27 cellular contexts compared by ENCODE assay signal in genomic region chr16:28905229-28905754, GRCh38. TPM values are rescaled to one million over a fixed set of nuclear protein-coding genes. Genes with fewer than 3 reads are reported as not detected.
A peak's percentile ranks its signal among the peaks of the same experiment; 100 is the strongest.
DNase-seq lines count a peak whose midpoint lies in the region; FAIRE-seq and TF ChIP-seq lines count a peak whose summit lies in the region.
"Had no signal": no experiment of that assay in that cellular context is flagged by ENCODE, and none has a peak within 500 bp of the region (broad histone marks: within the 10 kb centered on the region; RNA-seq: fewer than 3 reads in every experiment).

No MANE protein-coding gene starts in this region.

- no peak overlapping the region for H3K4ac ChIP-seq in H1 (replicated peaks; ENCODE audit: insufficient read length, low read depth, low read length)
- no peak overlapping the region for H3K4ac ChIP-seq in neuronal stem cell (ENCODE audit: low read length)

- H4K8ac ChIP-seq in H1 (ENCODE audit: extremely low read depth, insufficient read depth, low read length) (no peak overlapping the region), neuronal stem cell (ENCODE audit: low read depth, low read length) (no peak overlapping the region)

- H4K20me1 ChIP-seq in H1 (replicated peaks in 1 of 2; ENCODE audit: control insufficient read depth in 1 of 2, insufficient read depth in 2 of 2, low read length in 2 of 2), result peaks cover 0 to 3% of the 10 kb centered on the region in 2 experiments

- no peak for TF ChIP-seq CTCF in H1 (IDR thresholded peaks at IDR 0.05; ENCODE audit: control extremely low read depth in 1 of 3, insufficient read depth in 1 of 3, low read depth in 1 of 3, low read length in 3 of 3)

- H3K9me3 ChIP-seq in H1 (ENCODE audit: insufficient read depth in 2 of 2, low read depth in 1 of 2, low read length in 1 of 2), result no peaks in the 10 kb centered on the region
- H3K9me3 ChIP-seq in neuronal stem cell (replicated peaks in 1 of 2; ENCODE audit: control insufficient read depth in 2 of 2, insufficient read depth in 1 of 2, low read depth in 1 of 2, low read length in 2 of 2), result no peaks in the 10 kb centered on the region

- H3K23ac ChIP-seq in H1 (ENCODE audit: insufficient read length) (no peak overlapping the region), neuronal stem cell (ENCODE audit: low read depth, low read length, poor library complexity) (peak overlapping the region; percentile 73)

- H3K79me1 ChIP-seq in H1 (ENCODE audit: low read depth, low read length) (no peaks in the 10 kb centered on the region), neuronal stem cell (ENCODE audit: low read depth, low read length) (no peaks in the 10 kb centered on the region)

- no peak overlapping the region for H2BK15ac ChIP-seq in H1 (ENCODE audit: low read length)
- H2BK15ac ChIP-seq in neuronal stem cell (ENCODE audit: low read length), result no peak overlapping the region

- no peak overlapping the region for H4K91ac ChIP-seq in H1 (replicated peaks; ENCODE audit: insufficient read length, low read length)
- H4K91ac ChIP-seq in neuronal stem cell (ENCODE audit: low read depth, low read length, poor library complexity), result no peak overlapping the region

- H3K27ac ChIP-seq in H1 (ENCODE audit: low read depth, low read length) (no peak overlapping the region), neuronal stem cell (replicated peaks; ENCODE audit: low read length) (no peak overlapping the region)
- H3K27ac ChIP-seq: 22Rv1, HL-60, RWPE1 had no signal

- no peak for TF ChIP-seq POLR2A in H1 (IDR thresholded peaks at IDR 0.05; ENCODE audit: control extremely low read depth in 1 of 2, low read depth in 2 of 2, low read length in 2 of 2)

- H2AK5ac ChIP-seq in H1 (ENCODE audit: low read depth, low read length) (no peak overlapping the region), neuronal stem cell (ENCODE audit: low read depth, low read length) (no peak overlapping the region)

- H3K23me2 ChIP-seq in H1 (ENCODE audit: low read depth, low read length), result no peaks in the 10 kb centered on the region

- TF ChIP-seq RAD21 in H1 (IDR thresholded peaks at IDR 0.05 in 1 of 2, conservative IDR thresholded peaks at IDR 0.05 in 1 of 2; ENCODE audit: low read depth in 2 of 2, low read length in 2 of 2), result no peak

- H3K14ac ChIP-seq in H1 (ENCODE audit: insufficient read length) (no peak overlapping the region), neuronal stem cell (ENCODE audit: low read length) (no peak overlapping the region)

- WGBS in H1 (ENCODE audit: extremely low coverage in 1 of 2, insufficient coverage in 1 of 2, insufficient read length in 1 of 2, insufficient replicate concordance in 2 of 2, low coverage in 1 of 2, low lambda C conversion rate in 2 of 2, missing lambda C conversion rate in 1 of 2), 2 experiments, result 90% methylated on average over 6 of the region's 9 CpGs; no CpG with 5 or more reads in 1 of the 2 experiments
- WGBS in neuronal stem cell (ENCODE audit: extremely low coverage in 2 of 2, insufficient read length in 2 of 2, insufficient replicate concordance in 1 of 2), 2 donors, result no CpG with 5 or more reads among the region's 9 CpGs

- H2AFZ ChIP-seq in H1 (ENCODE audit: low read length) (no peak overlapping the region), neuronal stem cell (ENCODE audit: low read length) (no peak overlapping the region)

- H3K4me1 ChIP-seq in H1 (replicated peaks in 1 of 4; ENCODE audit: control insufficient read depth in 3 of 4, insufficient read depth in 4 of 4, low read length in 3 of 4), result no peaks in the 10 kb centered on the region; a peak in 1 of 7 replicates
- no peaks in the 10 kb centered on the region for H3K4me1 ChIP-seq in neuronal stem cell (ENCODE audit: control insufficient read depth in 2 of 2, insufficient read depth in 1 of 2, low read depth in 1 of 2, low read length in 2 of 2)

- peak; percentile 25 for DNase-seq in NCI-H82 (lab: John Stamatoyannopoulos, UW)
- no peak for DNase-seq in NCI-H82 treated with DMSO at 0.1 percent for 48 hours (lab: John Stamatoyannopoulos, UW; ENCODE audit: unreplicated experiment)
- DNase-seq in H1 (ENCODE audit: low read depth in 1 of 2, low spot score in 2 of 2), result no peak
- DNase-seq in neuronal stem cell (ENCODE audit: low spot score), result no peak
- DNase-seq in NCI-H345 treated with DMSO at 0.1 percent for 48 hours (lab: John Stamatoyannopoulos, UW; ENCODE audit: unreplicated experiment), result no peak
- DNase-seq in NK-92 treated with Interleukin-12 subunit alpha and Interleukin-12 subunit beta, amount 100 ng/mL, for 24 hours (lab: John Stamatoyannopoulos, UW), result no peak
- DNase-seq: CD8-positive, alpha-beta memory T cell; DMS 273 treated with DMSO at 0.1 percent for 48 hours; DMS79; EL; GDM1; NCI-H1048; NCI-H1417; NCI-H1694 treated with DMSO at 0.1 percent for 48 hours; NCI-H2081 treated with DMSO at 0.1 percent for 48 hours; NCI-H2171 treated with DMSO at 0.1 percent for 48 hours; NCI-H345; NCI-H524; NCI-H748 treated with DMSO at 0.1 percent for 48 hours; SHP77 had no signal

- no peak overlapping the region for H3K4me3 ChIP-seq in H1 (ENCODE audit: extremely low read depth in 1 of 4, insufficient read depth in 2 of 4, low read depth in 3 of 4, low read length in 4 of 4)
- no peak overlapping the region for H3K4me3 ChIP-seq in neuronal stem cell (ENCODE audit: low read length in 2 of 2)
- H3K4me3 ChIP-seq: GM12878 had no signal

- H3K79me2 ChIP-seq in H1 (ENCODE audit: control insufficient read depth in 1 of 2, insufficient read depth in 2 of 2, low read length in 2 of 2), result no peaks in the 10 kb centered on the region

- H3K27me3 ChIP-seq in H1 (replicated peaks in 1 of 4; ENCODE audit: control insufficient read depth in 3 of 4, extremely low read depth in 1 of 4, insufficient read depth in 3 of 4, low read length in 3 of 4), result no peaks in the 10 kb centered on the region
- H3K27me3 ChIP-seq in neuronal stem cell (ENCODE audit: control insufficient read depth in 3 of 3, insufficient read depth in 3 of 3, low read depth in 1 of 3, low read length in 3 of 3), result no peaks in the 10 kb centered on the region

- H2BK20ac ChIP-seq in H1 (ENCODE audit: low read length), result no peak overlapping the region

- CTCF ChIA-PET in H1 (lab: Charles Lee; ENCODE audit: partially characterized antibody), result interaction anchor here (0.6 to 2.7 kb wide), 4 partner anchors 15 to 75 kb away, joined by 3 to 8 read pairs (median 4); no protein-coding TSS in a partner anchor

- H2BK120ac ChIP-seq in H1 (replicated peaks; ENCODE audit: low read depth, low read length) (no peak overlapping the region), neuronal stem cell (ENCODE audit: low read depth, low read length) (no peak overlapping the region)

- H3K18ac ChIP-seq in H1 (ENCODE audit: extremely low read depth, low read length) (no peak overlapping the region), neuronal stem cell (ENCODE audit: low read length) (no peak overlapping the region)

- H3K4me2 ChIP-seq in H1 (ENCODE audit: insufficient read depth in 1 of 2, low read depth in 2 of 2, low read length in 2 of 2) (no peak overlapping the region), neuronal stem cell (ENCODE audit: insufficient read depth, low read length, poor library complexity, severe bottlenecking) (no peak overlapping the region)

- POLR2A ChIA-PET in H1 (lab: Charles Lee; ENCODE audit: partially characterized antibody), result interaction anchor here (1.1 to 2.1 kb wide), 6 partner anchors 9 to 82 kb away, joined by 3 to 7 read pairs (median 4); partner anchors contain the start of gene ATXN2L

- no peak overlapping the region for H2BK12ac ChIP-seq in H1 (ENCODE audit: low read depth, low read length)
- no peak overlapping the region for H2BK12ac ChIP-seq in neuronal stem cell (ENCODE audit: low read length)

- FAIRE-seq in H1 (lab: Jason Lieb, UNC), result no peak
- FAIRE-seq: GM12878, H54 had no signal

- no peaks in the 10 kb centered on the region; a peak in 2 of 8 replicates for H3K36me3 ChIP-seq in H1 (ENCODE audit: control insufficient read depth in 2 of 4, insufficient read depth in 4 of 4, low read length in 3 of 4)
- peaks cover 4 to 20% of the 10 kb centered on the region in 2 donors for H3K36me3 ChIP-seq in neuronal stem cell (replicated peaks in 1 of 2; ENCODE audit: control insufficient read depth in 2 of 2, insufficient read depth in 2 of 2, low read length in 2 of 2)

- TF ChIP-seq EP300 in H1 (IDR thresholded peaks at IDR 0.05; ENCODE audit: borderline replicate concordance in 1 of 2, low read depth in 2 of 2, low read length in 2 of 2), result no peak

- no peak overlapping the region for H3K56ac ChIP-seq in H1 (replicated peaks; ENCODE audit: insufficient read length, low read depth, low read length)

- peak overlapping the region; percentile 39; the same call in 1 of the 2 replicates for H2BK5ac ChIP-seq in H1 (ENCODE audit: low read depth, low read length)
- H2BK5ac ChIP-seq in neuronal stem cell (ENCODE audit: low read length), result no peak overlapping the region

- no peak overlapping the region for H3K9ac ChIP-seq in H1 (replicated peaks in 1 of 4; ENCODE audit: extremely low read depth in 1 of 4, low read depth in 3 of 4, low read length in 3 of 4)
- H3K9ac ChIP-seq in neuronal stem cell (ENCODE audit: low read depth, low read length, poor library complexity), result no peak overlapping the region

- no peak overlapping the region for H4K5ac ChIP-seq in H1 (ENCODE audit: insufficient read length, low read depth, low read length)

RNA-seq across cellular contexts. Expression of gene RABEP2, which starts 19.7 kb away (rescaled TPM):
- total RNA-seq in H1 (2021; fragmentation: NEBNext Ultra II Directional; extraction: Animal tissue kit (Norgen Biotek cat#: 25700)), result 13.3 and 14.9 TPM in 2 replicates
- 10.4 and 13.2 TPM in 2 replicates for polyA plus RNA-seq in H1 (2011; rRNA removed)
- polyA plus RNA-seq in H1 (2011; cell fraction: cytosol; rRNA removed), result 21.1 TPM
- 27.3 TPM for polyA plus RNA-seq in H1 (2011; cell fraction: nucleus; rRNA removed)
- polyA plus RNA-seq in H1 (2012, experiment 1 of 2), result 13.5 to 16.6 TPM (median 15.7 TPM) in 4 replicates
- polyA plus RNA-seq in H1 (2012, experiment 2 of 2), result 10.2 TPM
- polyA plus RNA-seq in H1 (2013, experiment 1 of 2), result 8.9 TPM
- polyA plus RNA-seq in H1 (2013, experiment 2 of 2), result 8.0 TPM
- 3.9 and 4.0 TPM in 2 replicates for polyA minus RNA-seq in H1 (2011; rRNA and poly(A)+ RNA removed)
- 9.5 TPM for polyA minus RNA-seq in H1 (2011; cell fraction: cytosol; rRNA and poly(A)+ RNA removed)
- 13.0 TPM for polyA minus RNA-seq in H1 (2011; cell fraction: nucleus; rRNA and poly(A)+ RNA removed)
- 5.9 TPM for polyA plus RNA-seq in neuronal stem cell (2013, experiment 1 of 2)
- polyA plus RNA-seq in neuronal stem cell (2013, experiment 2 of 2), result 5.4 TPM

RNA-seq across cellular contexts. Expression of gene CD19, which starts 26.5 kb away (rescaled TPM):
- 0.21 and 0.65 TPM in 2 replicates for total RNA-seq in H1 (2021; fragmentation: NEBNext Ultra II Directional; extraction: Animal tissue kit (Norgen Biotek cat#: 25700))
- polyA plus RNA-seq in H1 (2011; rRNA removed), result 0.57 and 2.3 TPM in 2 replicates
- polyA plus RNA-seq in H1 (2011; cell fraction: cytosol; rRNA removed), result 1.8 TPM
- polyA plus RNA-seq in H1 (2011; cell fraction: nucleus; rRNA removed), result 1.0 TPM
- 0.53 to 0.73 TPM (median 0.65 TPM) in 4 replicates for polyA plus RNA-seq in H1 (2012, experiment 1 of 2)
- 0.16 TPM for polyA plus RNA-seq in H1 (2012, experiment 2 of 2)
- 1.1 TPM for polyA plus RNA-seq in H1 (2013, experiment 1 of 2)
- 1.6 TPM for polyA plus RNA-seq in H1 (2013, experiment 2 of 2)
- 0.28 TPM in 1 of 2 replicates, not detected in the other for polyA minus RNA-seq in H1 (2011; rRNA and poly(A)+ RNA removed)
- polyA minus RNA-seq in H1 (2011; cell fraction: cytosol; rRNA and poly(A)+ RNA removed), result not detected
- polyA minus RNA-seq in H1 (2011; cell fraction: nucleus; rRNA and poly(A)+ RNA removed), result 1.1 TPM
- polyA plus RNA-seq in neuronal stem cell (2013, experiment 1 of 2), result 0.21 TPM
- polyA plus RNA-seq in neuronal stem cell (2013, experiment 2 of 2), result 0.14 TPM
- total RNA-seq: CD8-positive, alpha-beta memory T cell; SK-MEL-5 had no signal
- polyA plus RNA-seq: CD8-positive, alpha-beta memory T cell had no signal

RNA-seq across cellular contexts. Expression of gene ATP2A1, which starts 27.0 kb away (rescaled TPM):
- 2.4 and 3.0 TPM in 2 replicates for total RNA-seq in H1 (2021; fragmentation: NEBNext Ultra II Directional; extraction: Animal tissue kit (Norgen Biotek cat#: 25700))
- 1.7 and 3.1 TPM in 2 replicates for polyA plus RNA-seq in H1 (2011; rRNA removed)
- polyA plus RNA-seq in H1 (2011; cell fraction: cytosol; rRNA removed), result 1.9 TPM
- 10.5 TPM for polyA plus RNA-seq in H1 (2011; cell fraction: nucleus; rRNA removed)
- polyA plus RNA-seq in H1 (2012, experiment 1 of 2), result 4.4 to 10.5 TPM (median 6.1 TPM) in 4 replicates
- polyA plus RNA-seq in H1 (2012, experiment 2 of 2), result 1.4 TPM
- polyA plus RNA-seq in H1 (2013, experiment 1 of 2), result 2.6 TPM
- 1.5 TPM for polyA plus RNA-seq in H1 (2013, experiment 2 of 2)
- polyA minus RNA-seq in H1 (2011; rRNA and poly(A)+ RNA removed), result 1.3 and 2.0 TPM in 2 replicates
- 1.4 TPM for polyA minus RNA-seq in H1 (2011; cell fraction: cytosol; rRNA and poly(A)+ RNA removed)
- polyA minus RNA-seq in H1 (2011; cell fraction: nucleus; rRNA and poly(A)+ RNA removed), result 14.5 TPM
- 1.9 TPM for polyA plus RNA-seq in neuronal stem cell (2013, experiment 1 of 2)
- 1.7 TPM for polyA plus RNA-seq in neuronal stem cell (2013, experiment 2 of 2)
- total RNA-seq: SK-MEL-5 had no signal
- polyA plus RNA-seq: CD14-positive monocyte; CD8-positive, alpha-beta memory T cell had no signal

RNA-seq across cellular contexts. Expression of gene SH2B1, which starts 41.6 kb away (rescaled TPM):
- total RNA-seq in H1 (2021; fragmentation: NEBNext Ultra II Directional; extraction: Animal tissue kit (Norgen Biotek cat#: 25700)), result 38.5 and 39.7 TPM in 2 replicates
- polyA plus RNA-seq in H1 (2011; rRNA removed), result 32.0 and 57.5 TPM in 2 replicates
- 30.7 TPM for polyA plus RNA-seq in H1 (2011; cell fraction: cytosol; rRNA removed)
- 219 TPM for polyA plus RNA-seq in H1 (2011; cell fraction: nucleus; rRNA removed)
- 40.1 to 43.9 TPM (median 40.4 TPM) in 4 replicates for polyA plus RNA-seq in H1 (2012, experiment 1 of 2)
- 32.3 TPM for polyA plus RNA-seq in H1 (2012, experiment 2 of 2)
- polyA plus RNA-seq in H1 (2013, experiment 1 of 2), result 30.1 TPM
- polyA plus RNA-seq in H1 (2013, experiment 2 of 2), result 29.1 TPM
- polyA minus RNA-seq in H1 (2011; rRNA and poly(A)+ RNA removed), result 9.2 and 13.9 TPM in 2 replicates
- polyA minus RNA-seq in H1 (2011; cell fraction: cytosol; rRNA and poly(A)+ RNA removed), result 18.1 TPM
- 21.9 TPM for polyA minus RNA-seq in H1 (2011; cell fraction: nucleus; rRNA and poly(A)+ RNA removed)
- 37.2 TPM for polyA plus RNA-seq in neuronal stem cell (2013, experiment 1 of 2)
- 36.9 TPM for polyA plus RNA-seq in neuronal stem cell (2013, experiment 2 of 2)

RNA-seq across cellular contexts. Expression of gene NFATC2IP, which starts 45.4 kb away (rescaled TPM):
- total RNA-seq in H1 (2021; fragmentation: NEBNext Ultra II Directional; extraction: Animal tissue kit (Norgen Biotek cat#: 25700)), result 54.4 and 56.0 TPM in 2 replicates
- 71.5 and 73.3 TPM in 2 replicates for polyA plus RNA-seq in H1 (2011; rRNA removed)
- polyA plus RNA-seq in H1 (2011; cell fraction: cytosol; rRNA removed), result 86.2 TPM
- polyA plus RNA-seq in H1 (2011; cell fraction: nucleus; rRNA removed), result 140 TPM
- 75.2 to 84.1 TPM (median 78.7 TPM) in 4 replicates for polyA plus RNA-seq in H1 (2012, experiment 1 of 2)
- 41.1 TPM for polyA plus RNA-seq in H1 (2012, experiment 2 of 2)
- 45.8 TPM for polyA plus RNA-seq in H1 (2013, experiment 1 of 2)
- 38.1 TPM for polyA plus RNA-seq in H1 (2013, experiment 2 of 2)
- 67.6 and 74.7 TPM in 2 replicates for polyA minus RNA-seq in H1 (2011; rRNA and poly(A)+ RNA removed)
- 27.4 TPM for polyA minus RNA-seq in H1 (2011; cell fraction: cytosol; rRNA and poly(A)+ RNA removed)
- 67.3 TPM for polyA minus RNA-seq in H1 (2011; cell fraction: nucleus; rRNA and poly(A)+ RNA removed)
- polyA plus RNA-seq in neuronal stem cell (2013, experiment 1 of 2), result 22.8 TPM
- 23.4 TPM for polyA plus RNA-seq in neuronal stem cell (2013, experiment 2 of 2)
